ENCODE assay signal across 36 cellular contexts in genomic region chrX:4830880-4831557, GRCh38.
DNase-seq lines count a peak whose midpoint lies in the region; ATAC-seq, FAIRE-seq and TF ChIP-seq lines count a peak whose summit lies in the region.
"Had no signal": no experiment of that assay in that cellular context is flagged by ENCODE, and none has a peak within 500 bp of the region (broad histone marks: within the 10 kb centered on the region; RNA-seq: fewer than 3 reads in every experiment).

No MANE protein-coding gene starts in this region.

- H3K4me3 ChIP-seq in A549 (no peak overlapping the region), RWPE2 (ENCODE audit: severe bottlenecking) (no peak overlapping the region), left lung (no peak overlapping the region), small intestine (ENCODE audit: low read depth in 1 of 2, low read length in 2 of 2) (no peak overlapping the region)
- H3K4me3 ChIP-seq: BLaER1 treated with 17β-estradiol and CSF1 and Interleukin-3, amounts not matched to agents 10 nM and 100 nM; gastrocnemius medialis; left ventricle myocardium inferior; skin epidermis; tibial nerve had no signal

- H3K27ac Mint-ChIP-seq in activated CD4-positive, alpha-beta memory T cell treated with anti-CD3 and anti-CD28 coated beads for 36 hours = no peak overlapping the region
- H3K27ac Mint-ChIP-seq: activated CD4-positive, alpha-beta memory T cell treated with anti-CD3 and anti-CD28 coated beads, Interleukin-2, amount 10 ng/mL, durations not matched to agents 7 days and 5 days; dendritic cell treated with granulocyte-macrophage colony-stimulating factor and Interleukin-4, amounts not matched to agents 40 ng/mL and 50 ng/mL, for 4 days; immature natural killer cell; naive thymus-derived CD8-positive, alpha-beta T cell; stimulated activated naive CD8-positive, alpha-beta T cell treated with anti-CD3 and anti-CD28 coated beads, Interleukin-15, amount 100 ng/mL, for 72 hours; T-helper 17 cell had no signal

- ATAC-seq in A549 = peak; percentile 98 to 100
- ATAC-seq in RWPE2 (ENCODE audit: low read depth) = peak; percentile 85
- peak; percentile 99 for ATAC-seq in left lung
- ATAC-seq in HG03354 (IDR thresholded peaks at IDR 0.05; ENCODE audit: poor library complexity, severe bottlenecking, unreplicated experiment) = no peak
- ATAC-seq: gastrocnemius medialis; HCT116; naive thymus-derived CD8-positive, alpha-beta T cell; stimulated activated naive CD8-positive, alpha-beta T cell treated with anti-CD3 and anti-CD28 coated beads, Interleukin-15, amount 100 ng/mL, for 72 hours; T-helper 17 cell had no signal

- FAIRE-seq in A549 (lab: Jason Lieb, UNC) (peak; percentile 97), small intestine (lab: Jason Lieb, UNC) (no peak)
- FAIRE-seq: endometrium, HTR-8/SVneo had no signal

- intact Hi-C loops in left lung (cut with DNase I) = no loop called here
- intact Hi-C loops in head of caudate nucleus (cut with DNase I) = no loop called here
- intact Hi-C loops in activated CD4-positive, alpha-beta memory T cell treated with anti-CD3 and anti-CD28 coated beads for 36 hours (cut with micrococcal nuclease) = no loop called here

- TF ChIP-seq CTCF in A549 (IDR thresholded peaks at IDR 0.05) (no peak), RWPE2 (IDR thresholded peaks at IDR 0.05; ENCODE audit: poor library complexity, severe bottlenecking) (no peak), left lung (IDR thresholded peaks at IDR 0.05) (no peak)

- H3K4me1 ChIP-seq in A549 = peaks cover 20% of the 10 kb centered on the region
- H3K4me1 ChIP-seq in RWPE2 (ENCODE audit: insufficient read depth, poor library complexity, severe bottlenecking) = no peaks in the 10 kb centered on the region
- H3K4me1 ChIP-seq in left lung = no peaks in the 10 kb centered on the region
- no peaks in the 10 kb centered on the region for H3K4me1 ChIP-seq in small intestine (ENCODE audit: control insufficient read depth in 2 of 2, insufficient read depth in 1 of 2, low read depth in 1 of 2, low read length in 1 of 2)
- H3K4me1 ChIP-seq: gastrocnemius medialis, left ventricle myocardium inferior, tibial nerve had no signal

- no peaks in the 10 kb centered on the region for H3K36me3 ChIP-seq in RWPE2 (ENCODE audit: low read depth)
- H3K36me3 ChIP-seq in left lung = no peaks in the 10 kb centered on the region
- no peaks in the 10 kb centered on the region for H3K36me3 ChIP-seq in small intestine (ENCODE audit: control insufficient read depth in 2 of 2, insufficient read depth in 2 of 2, low read length in 2 of 2)
- H3K36me3 ChIP-seq: BLaER1 treated with 17β-estradiol and CSF1 and Interleukin-3, amounts not matched to agents 10 nM and 100 nM; gastrocnemius medialis; left ventricle myocardium inferior; tibial nerve had no signal

- no peak for TF ChIP-seq POLR2A in A549 (IDR thresholded peaks at IDR 0.05; ENCODE audit: low read length)

- H3K36me3 Mint-ChIP-seq in activated CD4-positive, alpha-beta memory T cell treated with anti-CD3 and anti-CD28 coated beads for 36 hours = no peaks in the 10 kb centered on the region
- H3K36me3 Mint-ChIP-seq: immature natural killer cell had no signal

- H3K27me3 Mint-ChIP-seq in activated CD4-positive, alpha-beta memory T cell treated with anti-CD3 and anti-CD28 coated beads for 36 hours = no peaks in the 10 kb centered on the region
- H3K27me3 Mint-ChIP-seq: activated CD4-positive, alpha-beta memory T cell treated with anti-CD3 and anti-CD28 coated beads, Interleukin-2, amount 10 ng/mL, durations not matched to agents 7 days and 5 days; dendritic cell treated with granulocyte-macrophage colony-stimulating factor and Interleukin-4, amounts not matched to agents 40 ng/mL and 50 ng/mL, for 4 days; naive thymus-derived CD8-positive, alpha-beta T cell; stimulated activated naive CD8-positive, alpha-beta T cell treated with anti-CD3 and anti-CD28 coated beads, Interleukin-15, amount 100 ng/mL, for 72 hours; T-helper 17 cell had no signal

- DNase-seq in A549 (ENCODE audit: low read depth in 1 of 2, low spot score in 1 of 2) (peak; percentile 34 to 90), M059J (ENCODE audit: low read depth) (peak; percentile 29), RWPE2 (ENCODE audit: low spot score) (no peak), left lung (no peak), head of caudate nucleus (no peak), small intestine (no peak)
- DNase-seq in activated CD4-positive, alpha-beta memory T cell treated with anti-CD3 and anti-CD28 coated beads for 36 hours = no peak
- DNase-seq: activated CD4-positive, alpha-beta memory T cell treated with anti-CD3 and anti-CD28 coated beads, Interleukin-2, amount 10 ng/mL, durations not matched to agents 7 days and 5 days; activated CD4-positive, CD25-positive, alpha-beta regulatory T cell treated with anti-CD3 and anti-CD28 coated beads, Interleukin-2, amount 50 U/mL, for 72 hours; activated CD8-positive, alpha-beta memory T cell treated with anti-CD3 and anti-CD28 coated beads, Interleukin-2, amount 50 U/mL, for 48 hours; activated naive CD4-positive, alpha-beta T cell treated with anti-CD3 and anti-CD28 coated beads, Interleukin-2, amount 50 U/mL, for 16 hours; amygdala; central memory CD4-positive, alpha-beta T cell; DND-41; gastrocnemius medialis; hypothalamus; immature natural killer cell; left ventricle myocardium inferior; MV-4-11; naive thymus-derived CD8-positive, alpha-beta T cell; NCI-H146; NCI-H2171; NCI-H510A treated with DMSO at 0.1 percent for 48 hours; occipital lobe; RPMI8226; SK-N-SH; stimulated activated naive CD8-positive, alpha-beta T cell treated with anti-CD3 and anti-CD28 coated beads, Interleukin-15, amount 100 ng/mL, for 72 hours; T-helper 17 cell had no signal

- peak overlapping the region; percentile 73 for H3K4me2 ChIP-seq in A549
- H3K4me2 ChIP-seq: BLaER1 treated with 17β-estradiol and CSF1 and Interleukin-3, amounts not matched to agents 10 nM and 100 nM; SK-N-SH had no signal

- no peak overlapping the region for H3K4me3 Mint-ChIP-seq in activated CD4-positive, alpha-beta memory T cell treated with anti-CD3 and anti-CD28 coated beads for 36 hours
- H3K4me3 Mint-ChIP-seq: activated CD4-positive, alpha-beta memory T cell treated with anti-CD3 and anti-CD28 coated beads, Interleukin-2, amount 10 ng/mL, durations not matched to agents 7 days and 5 days; dendritic cell treated with granulocyte-macrophage colony-stimulating factor and Interleukin-4, amounts not matched to agents 40 ng/mL and 50 ng/mL, for 4 days; immature natural killer cell; naive thymus-derived CD8-positive, alpha-beta T cell; stimulated activated naive CD8-positive, alpha-beta T cell treated with anti-CD3 and anti-CD28 coated beads, Interleukin-15, amount 100 ng/mL, for 72 hours; T-helper 17 cell had no signal

- H3K27ac ChIP-seq in A549 (peak overlapping the region; percentile 82 to 83), RWPE2 (ENCODE audit: poor library complexity, severe bottlenecking) (no peak overlapping the region), left lung (no peak overlapping the region), small intestine (ENCODE audit: low read depth in 1 of 2, low read length in 1 of 2) (no peak overlapping the region)
- H3K27ac ChIP-seq: BLaER1 treated with 17β-estradiol and CSF1 and Interleukin-3, amounts not matched to agents 10 nM and 100 nM; gastrocnemius medialis; left ventricle myocardium inferior; skin epidermis; tibial nerve had no signal

- POLR2A ChIA-PET in A549 (lab: Yijun Ruan, JAX) = no interaction called here
- POLR2A ChIA-PET in activated CD4-positive, alpha-beta memory T cell treated with anti-CD3 and anti-CD28 coated beads for 36 hours (lab: Charles Lee) = no interaction called here

- WGBS in A549 (ENCODE audit: missing lambda C conversion rate) = 3% methylated on average over 9 of the region's 9 CpGs
- WGBS in small intestine, 3 donors = 44 to 72% (median 56%) methylated on average over 9 of the region's 9 CpGs

- peak; percentile 29 to 33; a peak in 2 of 5 replicates for TF ChIP-seq RAD21 in A549 (conservative IDR thresholded peaks at IDR 0.05 in 1 of 2, IDR thresholded peaks at IDR 0.05 in 1 of 2)

- H3K27me3 ChIP-seq in RWPE2 (ENCODE audit: insufficient read depth, poor library complexity, severe bottlenecking) (no peaks in the 10 kb centered on the region), left lung (no peaks in the 10 kb centered on the region), small intestine (ENCODE audit: control insufficient read depth in 2 of 2, insufficient read depth in 2 of 2, low read length in 2 of 2) (no peaks in the 10 kb centered on the region)
- H3K27me3 ChIP-seq: BLaER1 treated with 17β-estradiol and CSF1 and Interleukin-3, amounts not matched to agents 10 nM and 100 nM; gastrocnemius medialis; tibial nerve had no signal

- peaks cover 5% of the 10 kb centered on the region for H3K9me3 Mint-ChIP-seq in activated CD4-positive, alpha-beta memory T cell treated with anti-CD3 and anti-CD28 coated beads for 36 hours
- H3K9me3 Mint-ChIP-seq: dendritic cell treated with granulocyte-macrophage colony-stimulating factor and Interleukin-4, amounts not matched to agents 40 ng/mL and 50 ng/mL, for 4 days; stimulated activated naive CD8-positive, alpha-beta T cell treated with anti-CD3 and anti-CD28 coated beads, Interleukin-15, amount 100 ng/mL, for 72 hours had no signal

- H3K4me1 Mint-ChIP-seq in activated CD4-positive, alpha-beta memory T cell treated with anti-CD3 and anti-CD28 coated beads for 36 hours (ENCODE audit: low read depth) = no peaks in the 10 kb centered on the region
- H3K4me1 Mint-ChIP-seq: activated CD4-positive, alpha-beta memory T cell treated with anti-CD3 and anti-CD28 coated beads, Interleukin-2, amount 10 ng/mL, durations not matched to agents 7 days and 5 days; immature natural killer cell; naive thymus-derived CD8-positive, alpha-beta T cell; stimulated activated naive CD8-positive, alpha-beta T cell treated with anti-CD3 and anti-CD28 coated beads, Interleukin-15, amount 100 ng/mL, for 72 hours; T-helper 17 cell had no signal

- CTCF ChIA-PET in A549 (lab: Yijun Ruan, JAX) = no interaction called here
- CTCF ChIA-PET in activated CD4-positive, alpha-beta memory T cell treated with anti-CD3 and anti-CD28 coated beads for 36 hours (lab: Charles Lee) = no interaction called here

- TF ChIP-seq EP300 in A549 (IDR thresholded peaks at IDR 0.05) = peak; percentile 28 to 47; a peak in 2 of 5 replicates

- H3K9me3 ChIP-seq in A549 (0 out of 3 replicates have a peak, but pooled peaks cover 6% of the 10 kb centered on the region), RWPE2 (ENCODE audit: severe bottlenecking) (no peaks in the 10 kb centered on the region), left lung (no peaks in the 10 kb centered on the region), small intestine (ENCODE audit: control insufficient read depth, low read depth) (no peaks in the 10 kb centered on the region)
- H3K9me3 ChIP-seq: SK-N-SH, tibial nerve had no signal

TF ChIP-seq in A549, 52 proteins besides CTCF, POLR2A, EP300 and RAD21 (continues in another document):
- TF ChIP-seq FOSL2 (IDR thresholded peaks at IDR 0.05) = peak; percentile 52; the same call in 1 of the 2 replicates
- TF ChIP-seq FOSL2 (CRISPR knock-in tag; IDR thresholded peaks at IDR 0.05) = peak; percentile 88
- no peak for TF ChIP-seq BHLHE40 (IDR thresholded peaks at IDR 0.05; ENCODE audit: low read depth, low read length)
- TF ChIP-seq JUN (IDR thresholded peaks at IDR 0.05) = peak in 1 of 2 experiments; percentile 43; a peak in 2 of 5 replicates
- peak; percentile 52; the same call in 1 of the 2 replicates for TF ChIP-seq JUNB (IDR thresholded peaks at IDR 0.05)

Comparison
In these comparisons a context has a peak if more than half of its experiments do, and no peak if none do; other contexts are left out.
1. DNase-seq: peak in A549 (2 of 2) and M059J (single experiment); none in RWPE2 (single experiment), left lung (0 of 2), head of caudate nucleus (0 of 42), activated CD4-positive, alpha-beta memory T cell treated with anti-CD3 and anti-CD28 coated beads for 36 hours (single experiment) and small intestine (single experiment).
2. H3K27ac ChIP-seq: peak in A549 (2 of 2); none in RWPE2 (single experiment), left lung (0 of 2) and small intestine (0 of 2).